8 cellular contexts compared by ENCODE assay signal in genomic region chr1:161131721-161132409, GRCh38. TPM values are rescaled to one million over a fixed set of nuclear protein-coding genes. Genes with fewer than 3 reads are reported as not detected.
DNase-seq lines count a peak whose midpoint lies in the region; ATAC-seq and TF ChIP-seq lines count a peak whose summit lies in the region.

No MANE protein-coding gene starts in this region.

- peak overlapping the region; percentile 89 for H3K27ac Mint-ChIP-seq in mesothelial cell of epicardium

- intact Hi-C loops in dorsolateral prefrontal cortex (cut with DNase I) (loop anchor here (1.0 to 10.0 kb wide), 6 partner anchors 15 to 137 kb away; partner anchors contain the start of genes KLHDC9 (in 1 of the 2), UFC1 (in 1 of the 2) and USF1 (in 1 of the 2)), left colon (cut with DNase I, micrococcal nuclease) (no loop called here)

- in situ Hi-C loops in G401 (cut with HindIII; ENCODE audit: low sequenced_read_pairs): no loop called here

- peak; percentile 31 for DNase-seq in G401 (ENCODE audit: low spot score)
- DNase-seq in M059J (ENCODE audit: low read depth): peak; percentile 37
- no peak for DNase-seq in dorsolateral prefrontal cortex
- DNase-seq in mesothelial cell of epicardium (ENCODE audit: low spot score in 2 of 2, unreplicated experiment in 2 of 2): no peak
- DNase-seq in AG08395 (ENCODE audit: low spot score): no peak
- no peak for DNase-seq in left colon
- DNase-seq in MV-4-11 (lab: John Stamatoyannopoulos, UW): no peak

- H3K27me3 ChIP-seq in dorsolateral prefrontal cortex: no peaks in the 10 kb centered on the region

- H3K4me3 Mint-ChIP-seq in mesothelial cell of epicardium: no peak overlapping the region

- H3K9me3 Mint-ChIP-seq in mesothelial cell of epicardium: no peaks in the 10 kb centered on the region

- peak overlapping the region; percentile 57 to 88 (median 73) for H3K4me3 ChIP-seq in dorsolateral prefrontal cortex

- peaks cover 38% of the 10 kb centered on the region for H3K4me1 Mint-ChIP-seq in mesothelial cell of epicardium

- no peak for TF ChIP-seq CTCF in dorsolateral prefrontal cortex (IDR thresholded peaks at IDR 0.05 in 54 of 56, conservative IDR thresholded peaks at IDR 0.05 in 2 of 56; ENCODE audit: low read depth in 1 of 56, partially characterized antibody in 56 of 56)
- TF ChIP-seq CTCF in mesothelial cell of epicardium (IDR thresholded peaks at IDR 0.05; ENCODE audit: unreplicated experiment): no peak

- H3K27me3 Mint-ChIP-seq in mesothelial cell of epicardium (ENCODE audit: low read depth): no peaks in the 10 kb centered on the region

- H3K27ac ChIP-seq in dorsolateral prefrontal cortex: peak overlapping the region in 58 of 59 donors; percentile 84 to 99 (median 96)

- peaks cover 14% of the 10 kb centered on the region for H3K36me3 Mint-ChIP-seq in mesothelial cell of epicardium

- ATAC-seq in left colon: no peak
- ATAC-seq in HG03159 (IDR thresholded peaks at IDR 0.05; ENCODE audit: unreplicated experiment): no peak

RNA-seq across cellular contexts. Expression of gene DEDD, which starts 0.6 kb away (rescaled TPM):
- total RNA-seq in G401 (2014; rRNA removed; shearing (Covaris generic)): 22.9 and 48.1 TPM in 2 replicates
- 34.0 and 36.6 TPM in 2 replicates for total RNA-seq in M059J (2014; rRNA removed; shearing (Covaris generic))
- 10 to 100 TPM; 23.9 to 40.2 (median 30.5) TPM for total RNA-seq in dorsolateral prefrontal cortex
- 43.7 to 45.0 TPM (median 44.4 TPM) in 3 replicates for total RNA-seq in mesothelial cell of epicardium
- 10 to 100 TPM; 34.2 to 41.5 TPM for total RNA-seq in left colon

RNA-seq across cellular contexts. Expression of gene NIT1, which starts 14.0 kb away (rescaled TPM):
- 19.4 and 22.3 TPM in 2 replicates for total RNA-seq in G401 (2014; rRNA removed; shearing (Covaris generic))
- total RNA-seq in M059J (2014; rRNA removed; shearing (Covaris generic)): 24.5 and 31.5 TPM in 2 replicates
- total RNA-seq in dorsolateral prefrontal cortex (10 to 100 TPM; 28.2 to 55.3 (median 40.7) TPM), mesothelial cell of epicardium (35.3 to 37.7 TPM (median 35.9 TPM) in 3 replicates), left colon (10 to 100 TPM; 74.4 to 76.6 TPM)

RNA-seq across cellular contexts. Expression of gene PFDN2, which starts 14.0 kb away (rescaled TPM):
- 17.5 and 20.8 TPM in 2 replicates for total RNA-seq in G401 (2014; rRNA removed; shearing (Covaris generic))
- 105 and 111 TPM in 2 replicates for total RNA-seq in M059J (2014; rRNA removed; shearing (Covaris generic))
- total RNA-seq in dorsolateral prefrontal cortex: 100 to 1,000 TPM in 3 of 120 experiments, 10 to 100 TPM in 117; 50.1 to 108 (median 72.3) TPM
- total RNA-seq in mesothelial cell of epicardium: 49.7 to 53.2 TPM (median 50.8 TPM) in 3 replicates
- total RNA-seq in left colon: 10 to 100 TPM; 30.3 to 38.2 TPM

RNA-seq across cellular contexts. Expression of gene UFC1, which starts 21.9 kb away (rescaled TPM):
- 70.8 and 72.9 TPM in 2 replicates for total RNA-seq in G401 (2014; rRNA removed; shearing (Covaris generic))
- total RNA-seq in M059J (2014; rRNA removed; shearing (Covaris generic)): 97.0 and 125 TPM in 2 replicates
- total RNA-seq in dorsolateral prefrontal cortex (100 to 1,000 TPM in 2 of 120 experiments, 10 to 100 TPM in 118; 55.5 to 108 (median 76.8) TPM), mesothelial cell of epicardium (86.2 to 90.2 TPM (median 88.7 TPM) in 3 replicates), left colon (100 to 1,000 TPM; 106 to 107 TPM)

RNA-seq across cellular contexts. Expression of gene USP21, which starts 27.4 kb away (rescaled TPM):
- total RNA-seq in G401 (2014; rRNA removed; shearing (Covaris generic)): 3.3 and 8.3 TPM in 2 replicates
- 7.9 and 10.1 TPM in 2 replicates for total RNA-seq in M059J (2014; rRNA removed; shearing (Covaris generic))
- 10 to 100 TPM; 24.5 to 66.1 (median 40.0) TPM for total RNA-seq in dorsolateral prefrontal cortex
- total RNA-seq in mesothelial cell of epicardium: 42.6 to 48.4 TPM (median 47.4 TPM) in 3 replicates
- total RNA-seq in left colon: 10 to 100 TPM; 19.7 to 24.0 TPM

Comparison
In these comparisons a context has a peak if more than half of its experiments do, and no peak if none do; other contexts are left out.
1. DNase-seq: peak in G401 (single experiment) and M059J (single experiment); none in dorsolateral prefrontal cortex (0 of 10), mesothelial cell of epicardium (0 of 2), AG08395 (single experiment), left colon (0 of 2) and MV-4-11 (single experiment).
2. intact Hi-C loops: an anchor here in dorsolateral prefrontal cortex (1.0 to 10.0 kb wide); none called in left colon.